ENCODE assay signal across 8 cellular contexts in genomic region chr9:36471359-36471758, GRCh38.
DNase-seq lines count a peak whose midpoint lies in the region; ATAC-seq and TF ChIP-seq lines count a peak whose summit lies in the region.

No MANE protein-coding gene starts in this region.

- H3K23ac ChIP-seq in mesenchymal stem cell (ENCODE audit: low read length in 2 of 2), result no peak overlapping the region

- no peaks in the 10 kb centered on the region for H3K9me3 ChIP-seq in body of pancreas
- H3K9me3 ChIP-seq in mesenchymal stem cell (ENCODE audit: control insufficient read depth, low read length), result no peaks in the 10 kb centered on the region
- no peaks in the 10 kb centered on the region for H3K9me3 ChIP-seq in transverse colon

- H3K18ac ChIP-seq in mesenchymal stem cell (ENCODE audit: low read depth in 1 of 2, low read length in 2 of 2), result no peak overlapping the region

- peaks cover 20% of the 10 kb centered on the region for H3K79me1 ChIP-seq in mesenchymal stem cell (replicated peaks; ENCODE audit: low read length, poor library complexity, severe bottlenecking)

- no peak overlapping the region for H4K8ac ChIP-seq in mesenchymal stem cell (ENCODE audit: low read length)

- no peak overlapping the region for H3K14ac ChIP-seq in mesenchymal stem cell (ENCODE audit: low read length in 2 of 2)

- H3K27ac ChIP-seq in body of pancreas, result peak overlapping the region in 3 of 4 donors; percentile 62 to 75 (median 73)
- no peak overlapping the region for H3K27ac ChIP-seq in mesenchymal stem cell (ENCODE audit: low read length, poor library complexity, severe bottlenecking)
- peak overlapping the region; percentile 77 to 86 (median 80) for H3K27ac ChIP-seq in transverse colon

- no peak overlapping the region for H2BK120ac ChIP-seq in mesenchymal stem cell (ENCODE audit: low read depth, low read length)

- H2AFZ ChIP-seq in mesenchymal stem cell (ENCODE audit: low read depth, low read length), result no peak overlapping the region

- H3K27me3 ChIP-seq in body of pancreas (no peaks in the 10 kb centered on the region), mesenchymal stem cell (ENCODE audit: control insufficient read depth in 1 of 2, insufficient read depth in 1 of 2, low read length in 2 of 2) (no peaks in the 10 kb centered on the region), transverse colon (no peaks in the 10 kb centered on the region)

- H2BK5ac ChIP-seq in mesenchymal stem cell (ENCODE audit: low read depth, low read length, poor library complexity, severe bottlenecking), result no peak overlapping the region

- peak overlapping the region; percentile 81 to 87 for H3K4me3 Mint-ChIP-seq in activated T-cell treated with anti-CD3 and anti-CD28 coated beads, Interleukin-2, amount 50 U/mL, for 72 hours

- H3K27me3 Mint-ChIP-seq in activated T-cell treated with anti-CD3 and anti-CD28 coated beads, Interleukin-2, amount 50 U/mL, for 72 hours (ENCODE audit: low read depth), result no peaks in the 10 kb centered on the region

- TF ChIP-seq CTCF in body of pancreas (IDR thresholded peaks at IDR 0.05) (no peak), transverse colon (IDR thresholded peaks at IDR 0.05) (no peak)

- DNase-seq in activated T-cell treated with anti-CD3 and anti-CD28 coated beads, Interleukin-2, amount 50 U/mL, for 72 hours, result no peak
- DNase-seq in activated T-cell treated with anti-CD3 and anti-CD28 coated beads for 4 hours (no peak), body of pancreas (no peak), mesenchymal stem cell (peak; percentile 22), transverse colon (no peak), NCI-H2196 treated with DMSO at 0.1 percent for 48 hours (lab: John Stamatoyannopoulos, UW; ENCODE audit: unreplicated experiment) (no peak), NAMALWA (ENCODE audit: low spot score) (no peak), NCI-H1694 (lab: John Stamatoyannopoulos, UW) (no peak)

- no peak overlapping the region for H2BK12ac ChIP-seq in mesenchymal stem cell (ENCODE audit: low read length in 2 of 2)

- no peak for TF ChIP-seq POLR2A in body of pancreas (IDR thresholded peaks at IDR 0.05)
- TF ChIP-seq POLR2A in transverse colon (IDR thresholded peaks at IDR 0.05), result no peak

- no peak overlapping the region for H3K4me2 ChIP-seq in mesenchymal stem cell (ENCODE audit: low read length, poor library complexity, severe bottlenecking)

- no peaks in the 10 kb centered on the region for H3K9me3 Mint-ChIP-seq in activated T-cell treated with anti-CD3 and anti-CD28 coated beads, Interleukin-2, amount 50 U/mL, for 72 hours

- peaks cover 1 to 2% of the 10 kb centered on the region in 2 donors for H3K36me3 Mint-ChIP-seq in activated T-cell treated with anti-CD3 and anti-CD28 coated beads, Interleukin-2, amount 50 U/mL, for 72 hours (ENCODE audit: insufficient read depth in 2 of 2)

- H3K4me1 ChIP-seq in body of pancreas, result peaks cover 12% of the 10 kb centered on the region
- H3K4me1 ChIP-seq in mesenchymal stem cell (ENCODE audit: control insufficient read depth, insufficient read depth, low read depth, low read length), result no peaks in the 10 kb centered on the region
- peaks cover 11 to 40% (median 30%) of the 10 kb centered on the region in 4 donors for H3K4me1 ChIP-seq in transverse colon

- intact Hi-C loops in body of pancreas (cut with DNase I), result no loop called here
- intact Hi-C loops in transverse colon (cut with DNase I; ENCODE audit: low total_unique reads), result no loop called here

- ATAC-seq in activated T-cell treated with anti-CD3 and anti-CD28 coated beads, Interleukin-2, amount 50 U/mL, for 72 hours (replicated peaks in 1 of 2), result no peak
- no peak for ATAC-seq in body of pancreas

- no peak overlapping the region for H3K4me3 ChIP-seq in body of pancreas
- H3K4me3 ChIP-seq in mesenchymal stem cell (ENCODE audit: insufficient read depth in 1 of 2, low read depth in 1 of 2, low read length in 2 of 2), result peak overlapping the region in 1 of 2 experiments; percentile 80
- peak overlapping the region in 1 of 4 donors; percentile 27 for H3K4me3 ChIP-seq in transverse colon

- H2BK15ac ChIP-seq in mesenchymal stem cell (ENCODE audit: low read depth, poor library complexity, severe bottlenecking), result no peak overlapping the region

- peak overlapping the region; percentile 94 for H3K9ac ChIP-seq in mesenchymal stem cell (ENCODE audit: low read length)

- H3K4ac ChIP-seq in mesenchymal stem cell (ENCODE audit: low read depth in 1 of 2, low read length in 2 of 2), result no peak overlapping the region

- WGBS in body of pancreas, 2 donors, result 41 to 73% methylated on average over 3 of the region's 3 CpGs
- 75% methylated on average over 3 of the region's 3 CpGs for WGBS in mesenchymal stem cell
- 65 to 69% methylated on average over 2 to 3 of the region's 3 CpGs for WGBS in transverse colon (ENCODE audit: low coverage in 1 of 2), 2 donors

- H3K4me1 Mint-ChIP-seq in activated T-cell treated with anti-CD3 and anti-CD28 coated beads, Interleukin-2, amount 50 U/mL, for 72 hours (ENCODE audit: low read depth), result peaks cover 25% of the 10 kb centered on the region

- H3K27ac Mint-ChIP-seq in activated T-cell treated with anti-CD3 and anti-CD28 coated beads, Interleukin-2, amount 50 U/mL, for 72 hours, result peak overlapping the region; percentile 91

- no peak overlapping the region for H4K91ac ChIP-seq in mesenchymal stem cell (ENCODE audit: low read length)

- no peak for TF ChIP-seq EP300 in transverse colon (IDR thresholded peaks at IDR 0.05; ENCODE audit: low read depth)

- H3K36me3 ChIP-seq in body of pancreas (replicated peaks in 1 of 2; ENCODE audit: insufficient read depth in 1 of 2, low read depth in 2 of 2) (no peaks in the 10 kb centered on the region), mesenchymal stem cell (ENCODE audit: control insufficient read depth in 1 of 2, insufficient read depth in 2 of 2, low read depth in 1 of 2, low read length in 2 of 2) (peaks cover 0 to 3% of the 10 kb centered on the region in 2 experiments), transverse colon (no peaks in the 10 kb centered on the region)

- in situ Hi-C loops in transverse colon (cut with MboI; ENCODE audit: low pct_ligation_motif_present in 1 of 4, low pct_unique_long_range_greater_than_20kb in 1 of 4, low sequenced_read_pairs in 3 of 4), result no loop called here

- no peak overlapping the region for H2AK5ac ChIP-seq in mesenchymal stem cell (ENCODE audit: low read length, severe bottlenecking)
